22 cellular contexts compared by ENCODE assay signal in genomic region chr11:108137212-108137611, GRCh38. TPM values are rescaled to one million over a fixed set of nuclear protein-coding genes. Genes with fewer than 3 reads are reported as not detected.
DNase-seq lines count a peak whose midpoint lies in the region; ATAC-seq and TF ChIP-seq lines count a peak whose summit lies in the region.
"Had no signal": no experiment of that assay in that cellular context is flagged by ENCODE, and none has a peak within 500 bp of the region (broad histone marks: within the 10 kb centered on the region; RNA-seq: fewer than 3 reads in every experiment).

No MANE protein-coding gene starts in this region.

- H3K9me3 Mint-ChIP-seq in activated T-cell treated with anti-CD3 and anti-CD28 coated beads, Interleukin-2, amount 50 U/mL, for 24 hours = no peaks in the 10 kb centered on the region
- no peaks in the 10 kb centered on the region for H3K9me3 Mint-ChIP-seq in HFFc6
- H3K9me3 Mint-ChIP-seq in activated T-helper 2 cell treated with anti-CD3 and anti-CD28 coated beads, Interferon-gamma antibody, Interleukin-2, Interleukin-4, amounts not matched to agents 10 μg/mL and 5 μg/mL and 100 μg/mL, durations not matched to agents 14 hours and 24 hours and 36 hours = no peaks in the 10 kb centered on the region
- no peaks in the 10 kb centered on the region for H3K9me3 Mint-ChIP-seq in stimulated activated effector memory CD8-positive, alpha-beta T cell treated with anti-CD3 and anti-CD28 coated beads, Interleukin-12 subunit alpha, Interleukin-12 subunit beta, amount 100 ng/mL, for 72 hours
- H3K9me3 Mint-ChIP-seq: H9, type B pancreatic cell had no signal

- no peaks in the 10 kb centered on the region for H3K4me1 ChIP-seq in right cardiac atrium (ENCODE audit: control insufficient read depth, insufficient read depth, low read length)

- peak overlapping the region; percentile 94 for H3K27ac Mint-ChIP-seq in activated T-cell treated with anti-CD3 and anti-CD28 coated beads, Interleukin-2, amount 50 U/mL, for 24 hours
- peak overlapping the region; percentile 16; the same call in 1 of the 2 replicates for H3K27ac Mint-ChIP-seq in HFFc6
- H3K27ac Mint-ChIP-seq in activated T-helper 2 cell treated with anti-CD3 and anti-CD28 coated beads, Interferon-gamma antibody, Interleukin-2, Interleukin-4, amounts not matched to agents 10 μg/mL and 5 μg/mL and 100 μg/mL, durations not matched to agents 14 hours and 24 hours and 36 hours = peak overlapping the region; percentile 83
- H3K27ac Mint-ChIP-seq in stimulated activated effector memory CD8-positive, alpha-beta T cell treated with anti-CD3 and anti-CD28 coated beads, Interleukin-12 subunit alpha, Interleukin-12 subunit beta, amount 100 ng/mL, for 72 hours = peak overlapping the region; percentile 17
- H3K27ac Mint-ChIP-seq: type B pancreatic cell had no signal

- no peak overlapping the region for H3K4me3 ChIP-seq in right cardiac atrium (ENCODE audit: low read length)
- H3K4me3 ChIP-seq: spleen had no signal

- 87% methylated on average over 1 of the region's 1 CpG for WGBS in right cardiac atrium

- intact Hi-C loops in activated T-helper 2 cell treated with anti-CD3 and anti-CD28 coated beads, Interferon-gamma antibody, Interleukin-2, Interleukin-4, amounts not matched to agents 10 μg/mL and 5 μg/mL and 100 μg/mL, durations not matched to agents 14 hours and 24 hours and 36 hours (cut with micrococcal nuclease) = loop anchor here (2.0 to 5.0 kb wide), 3 partner anchors 60 to 512 kb away; partner anchors contain the start of gene C11orf65
- intact Hi-C loops in right cardiac atrium (cut with DNase I) = no loop called here

- no peak overlapping the region for H3K27ac ChIP-seq in right cardiac atrium (ENCODE audit: low read length)
- H3K27ac ChIP-seq: spleen had no signal

- ATAC-seq in stimulated activated effector memory CD8-positive, alpha-beta T cell treated with anti-CD3 and anti-CD28 coated beads, Interleukin-12 subunit alpha, Interleukin-12 subunit beta, amount 100 ng/mL, for 72 hours = peak; percentile 77
- ATAC-seq in GM21381 (IDR thresholded peaks at IDR 0.05; ENCODE audit: unreplicated experiment) = no peak
- ATAC-seq in right cardiac atrium = no peak

- H3K9me3 ChIP-seq in right cardiac atrium (ENCODE audit: control insufficient read depth, low read length) = no peaks in the 10 kb centered on the region
- H3K9me3 ChIP-seq: spleen had no signal

- H3K36me3 Mint-ChIP-seq in activated T-cell treated with anti-CD3 and anti-CD28 coated beads, Interleukin-2, amount 50 U/mL, for 24 hours (ENCODE audit: low read depth) = peaks cover 77% of the 10 kb centered on the region
- peaks cover 14% of the 10 kb centered on the region for H3K36me3 Mint-ChIP-seq in HFFc6 (ENCODE audit: low read depth)
- peaks cover 55% of the 10 kb centered on the region for H3K36me3 Mint-ChIP-seq in activated T-helper 2 cell treated with anti-CD3 and anti-CD28 coated beads, Interferon-gamma antibody, Interleukin-2, Interleukin-4, amounts not matched to agents 10 μg/mL and 5 μg/mL and 100 μg/mL, durations not matched to agents 14 hours and 24 hours and 36 hours (ENCODE audit: low read depth)
- no peaks in the 10 kb centered on the region for H3K36me3 Mint-ChIP-seq in stimulated activated effector memory CD8-positive, alpha-beta T cell treated with anti-CD3 and anti-CD28 coated beads, Interleukin-12 subunit alpha, Interleukin-12 subunit beta, amount 100 ng/mL, for 72 hours

- H3K27me3 ChIP-seq in right cardiac atrium (ENCODE audit: control insufficient read depth, insufficient read depth) = no peaks in the 10 kb centered on the region
- H3K27me3 ChIP-seq: spleen had no signal

- H3K4me3 Mint-ChIP-seq in activated T-cell treated with anti-CD3 and anti-CD28 coated beads, Interleukin-2, amount 50 U/mL, for 24 hours = no peak overlapping the region
- no peak overlapping the region for H3K4me3 Mint-ChIP-seq in HFFc6
- H3K4me3 Mint-ChIP-seq in activated T-helper 2 cell treated with anti-CD3 and anti-CD28 coated beads, Interferon-gamma antibody, Interleukin-2, Interleukin-4, amounts not matched to agents 10 μg/mL and 5 μg/mL and 100 μg/mL, durations not matched to agents 14 hours and 24 hours and 36 hours (ENCODE audit: low read depth) = no peak overlapping the region
- H3K4me3 Mint-ChIP-seq in stimulated activated effector memory CD8-positive, alpha-beta T cell treated with anti-CD3 and anti-CD28 coated beads, Interleukin-12 subunit alpha, Interleukin-12 subunit beta, amount 100 ng/mL, for 72 hours = no peak overlapping the region
- H3K4me3 Mint-ChIP-seq: H9, type B pancreatic cell had no signal

- no peaks in the 10 kb centered on the region for H3K27me3 Mint-ChIP-seq in activated T-cell treated with anti-CD3 and anti-CD28 coated beads, Interleukin-2, amount 50 U/mL, for 24 hours
- no peaks in the 10 kb centered on the region; the same call in 1 of the 2 replicates for H3K27me3 Mint-ChIP-seq in HFFc6 (ENCODE audit: insufficient read depth)
- no peaks in the 10 kb centered on the region for H3K27me3 Mint-ChIP-seq in activated T-helper 2 cell treated with anti-CD3 and anti-CD28 coated beads, Interferon-gamma antibody, Interleukin-2, Interleukin-4, amounts not matched to agents 10 μg/mL and 5 μg/mL and 100 μg/mL, durations not matched to agents 14 hours and 24 hours and 36 hours (ENCODE audit: low read depth)
- H3K27me3 Mint-ChIP-seq: type B pancreatic cell had no signal

- no peak for TF ChIP-seq CTCF in HFFc6 (IDR thresholded peaks at IDR 0.05)

- H3K4me1 Mint-ChIP-seq in activated T-cell treated with anti-CD3 and anti-CD28 coated beads, Interleukin-2, amount 50 U/mL, for 24 hours (ENCODE audit: low read depth) = peaks cover 28% of the 10 kb centered on the region
- peaks cover 9% of the 10 kb centered on the region for H3K4me1 Mint-ChIP-seq in HFFc6 (ENCODE audit: low read depth)
- H3K4me1 Mint-ChIP-seq in activated T-helper 2 cell treated with anti-CD3 and anti-CD28 coated beads, Interferon-gamma antibody, Interleukin-2, Interleukin-4, amounts not matched to agents 10 μg/mL and 5 μg/mL and 100 μg/mL, durations not matched to agents 14 hours and 24 hours and 36 hours (ENCODE audit: low read depth) = peaks cover 20% of the 10 kb centered on the region
- H3K4me1 Mint-ChIP-seq in stimulated activated effector memory CD8-positive, alpha-beta T cell treated with anti-CD3 and anti-CD28 coated beads, Interleukin-12 subunit alpha, Interleukin-12 subunit beta, amount 100 ng/mL, for 72 hours = peaks cover 14% of the 10 kb centered on the region
- H3K4me1 Mint-ChIP-seq: H9 had no signal

- DNase-seq in activated T-cell treated with anti-CD3 and anti-CD28 coated beads, Interleukin-2, amount 50 U/mL, for 24 hours = no peak
- DNase-seq in activated T-cell treated with anti-CD3 and anti-CD28 coated beads, Interleukin-2, amount 50 U/mL, for 1 hour = no peak
- DNase-seq in HFFc6 = no peak
- no peak for DNase-seq in activated T-helper 2 cell treated with anti-CD3 and anti-CD28 coated beads, Interferon-gamma antibody, Interleukin-2, Interleukin-4, amounts not matched to agents 10 μg/mL and 5 μg/mL and 100 μg/mL, durations not matched to agents 14 hours and 24 hours and 36 hours (ENCODE audit: low spot score)
- no peak for DNase-seq in stimulated activated effector memory CD8-positive, alpha-beta T cell treated with anti-CD3 and anti-CD28 coated beads, Interleukin-12 subunit alpha, Interleukin-12 subunit beta, amount 100 ng/mL, for 72 hours (ENCODE audit: low spot score in 2 of 2)
- no peak for DNase-seq in nucleus accumbens (lab: John Stamatoyannopoulos, UW)
- no peak for DNase-seq in right cardiac atrium
- DNase-seq: activated effector memory CD4-positive, alpha-beta T cell treated with Interleukin-2 at 50 U/mL for 16 hours; anterior cingulate cortex; Calu3; caudate nucleus; H9; mammary epithelial cell; NCI-H1105 treated with DMSO at 0.1 percent for 48 hours; NCI-H2029 treated with DMSO at 0.1 percent for 48 hours; NCI-H226; NCI-H82; Right ventricle myocardium superior; spleen; stimulated activated CD4-positive, alpha-beta T cell treated with anti-CD3 and anti-CD28 coated beads, Interleukin-4, amount 100 ng/mL, for 1 hour had no signal

RNA-seq across cellular contexts. Expression of gene ACAT1, which starts 15.8 kb away (rescaled TPM):
- 10 to 100 TPM; 60.0 to 67.4 (median 64.4) TPM for total RNA-seq in HFFc6 (2021; fragmentation: NEBNext Ultra II Directional; extraction: Animal tissue kit (Norgen Biotek cat#: 25700))
- total RNA-seq in activated T-helper 2 cell treated with anti-CD3 and anti-CD28 coated beads, Interferon-gamma antibody, Interleukin-2, Interleukin-4, amounts not matched to agents 10 μg/mL and 5 μg/mL and 100 μg/mL, durations not matched to agents 14 hours and 24 hours and 36 hours = 66.8 and 76.6 TPM in 2 replicates
- total RNA-seq in right cardiac atrium = 100 to 1,000 TPM; 128 to 198 (median 164) TPM
- polyA plus RNA-seq in right cardiac atrium = 196 TPM

Comparison
In these comparisons a context has a peak if more than half of its experiments do, and no peak if none do; other contexts are left out.
1. H3K27ac Mint-ChIP-seq: peak in every context shown above with its lines; median percentile 94 in activated T-cell treated with anti-CD3 and anti-CD28 coated beads, Interleukin-2, amount 50 U/mL, for 24 hours; 83 in activated T-helper 2 cell treated with anti-CD3 and anti-CD28 coated beads, Interferon-gamma antibody, Interleukin-2, Interleukin-4, amounts not matched to agents 10 μg/mL and 5 μg/mL and 100 μg/mL, durations not matched to agents 14 hours and 24 hours and 36 hours; 17 in stimulated activated effector memory CD8-positive, alpha-beta T cell treated with anti-CD3 and anti-CD28 coated beads, Interleukin-12 subunit alpha, Interleukin-12 subunit beta, amount 100 ng/mL, for 72 hours; 16 in HFFc6.